Comparison of ENCODE assay signal across 9 cellular contexts in the genomic region with DNA sequence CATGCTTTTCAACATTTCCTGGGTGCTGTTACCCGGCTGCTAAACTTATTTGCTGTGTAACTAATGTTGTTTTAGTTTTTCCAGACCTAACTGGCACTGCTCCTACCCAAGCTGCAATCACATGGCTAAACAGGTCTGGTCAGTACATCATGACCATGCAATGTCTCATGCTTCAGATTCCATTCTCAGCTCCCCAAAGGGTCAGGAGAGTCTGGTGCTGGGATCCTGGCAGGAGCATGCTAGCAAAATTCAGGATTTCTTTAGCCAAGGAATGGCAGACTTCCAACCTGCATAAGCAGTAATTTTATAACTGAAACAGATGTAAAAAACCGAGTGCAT. TPM values are rescaled to one million over a fixed set of nuclear protein-coding genes. Genes with fewer than 3 reads are reported as not detected.
DNase-seq lines count a peak whose midpoint lies in the region; TF ChIP-seq lines count a peak whose summit lies in the region.
"Had no signal": no experiment of that assay in that cellular context is flagged by ENCODE, and none has a peak within 500 bp of the region (broad histone marks: within the 10 kb centered on the region; RNA-seq: fewer than 3 reads in every experiment).

No MANE protein-coding gene starts in this region.

- H4K8ac ChIP-seq in mesenchymal stem cell (ENCODE audit: low read length) = no peak overlapping the region

- H2BK5ac ChIP-seq in mesenchymal stem cell (ENCODE audit: low read depth, low read length, poor library complexity, severe bottlenecking) = no peak overlapping the region

- no peaks in the 10 kb centered on the region for H3K79me1 ChIP-seq in mesenchymal stem cell (replicated peaks; ENCODE audit: low read length, poor library complexity, severe bottlenecking)

- no peak overlapping the region for H3K18ac ChIP-seq in mesenchymal stem cell (ENCODE audit: low read depth in 1 of 2, low read length in 2 of 2)

- peaks cover 3% of the 10 kb centered on the region for H3K9me3 ChIP-seq in endodermal cell (ENCODE audit: control insufficient read depth, low read length)
- no peaks in the 10 kb centered on the region for H3K9me3 ChIP-seq in mesenchymal stem cell (ENCODE audit: control insufficient read depth, low read length)
- no peaks in the 10 kb centered on the region for H3K9me3 ChIP-seq in uterus

- intact Hi-C loops in uterus (cut with DNase I; ENCODE audit: low total_unique reads) = no loop called here

- no peak overlapping the region for H3K4me2 ChIP-seq in mesenchymal stem cell (ENCODE audit: low read length, poor library complexity, severe bottlenecking)

- peak overlapping the region; percentile 79 for H3K27ac Mint-ChIP-seq in endodermal cell

- no peak overlapping the region for H3K23ac ChIP-seq in mesenchymal stem cell (ENCODE audit: low read length in 2 of 2)

- H3K27ac ChIP-seq in endodermal cell (ENCODE audit: low read depth, low read length) (no peak overlapping the region), mesenchymal stem cell (ENCODE audit: low read length, poor library complexity, severe bottlenecking) (peak overlapping the region; percentile 78), uterus (peak overlapping the region; percentile 83 to 85)
- H3K27ac ChIP-seq: 22Rv1 had no signal

- WGBS in endodermal cell (ENCODE audit: insufficient coverage in 1 of 2, insufficient read length in 1 of 2), 2 experiments = 84 to 85% methylated on average over 2 of the region's 2 CpGs
- 57% methylated on average over 2 of the region's 2 CpGs for WGBS in mesenchymal stem cell

- H3K27me3 ChIP-seq in endodermal cell (ENCODE audit: control insufficient read depth, insufficient read depth, low read length, poor library complexity, severe bottlenecking) (no peaks in the 10 kb centered on the region), mesenchymal stem cell (ENCODE audit: control insufficient read depth in 1 of 2, insufficient read depth in 1 of 2, low read length in 2 of 2) (no peaks in the 10 kb centered on the region), uterus (no peaks in the 10 kb centered on the region)

- no peaks in the 10 kb centered on the region for H3K36me3 Mint-ChIP-seq in endodermal cell (ENCODE audit: low read depth)

- H3K9ac ChIP-seq in endodermal cell (ENCODE audit: extremely low read depth, low read length, poor library complexity, severe bottlenecking) = no peak overlapping the region
- peak overlapping the region; percentile 83 for H3K9ac ChIP-seq in mesenchymal stem cell (ENCODE audit: low read length)

- H3K4me1 ChIP-seq in endodermal cell (ENCODE audit: control insufficient read depth, insufficient read depth, low read length) (peaks cover 17% of the 10 kb centered on the region), mesenchymal stem cell (ENCODE audit: control insufficient read depth, insufficient read depth, low read depth, low read length) (peaks cover 19% of the 10 kb centered on the region), uterus (no peaks in the 10 kb centered on the region)

- no peaks in the 10 kb centered on the region for H3K27me3 Mint-ChIP-seq in endodermal cell (ENCODE audit: insufficient read depth)

- H3K36me3 ChIP-seq in endodermal cell (ENCODE audit: control insufficient read depth, insufficient read depth, low read length) (no peaks in the 10 kb centered on the region), mesenchymal stem cell (ENCODE audit: control insufficient read depth in 1 of 2, insufficient read depth in 2 of 2, low read depth in 1 of 2, low read length in 2 of 2) (no peaks in the 10 kb centered on the region), uterus (no peaks in the 10 kb centered on the region)

- H2AFZ ChIP-seq in mesenchymal stem cell (ENCODE audit: low read depth, low read length) = no peak overlapping the region

- H3K4me3 ChIP-seq in endodermal cell (ENCODE audit: low read length) (no peak overlapping the region), mesenchymal stem cell (ENCODE audit: insufficient read depth in 1 of 2, low read depth in 1 of 2, low read length in 2 of 2) (peak overlapping the region in 1 of 2 experiments; percentile 34), uterus (no peak overlapping the region)

- TF ChIP-seq CTCF in endodermal cell (conservative IDR thresholded peaks at IDR 0.05) (no peak), uterus (IDR thresholded peaks at IDR 0.05) (no peak)

- no peak overlapping the region for H3K14ac ChIP-seq in mesenchymal stem cell (ENCODE audit: low read length in 2 of 2)

- no peak overlapping the region for H4K91ac ChIP-seq in mesenchymal stem cell (ENCODE audit: low read length)

- TF ChIP-seq POLR2A in uterus (IDR thresholded peaks at IDR 0.05) = no peak
- no peak for TF ChIP-seq POLR2A in erythroblast (IDR thresholded peaks at IDR 0.05; ENCODE audit: low read length)

- H2BK120ac ChIP-seq in mesenchymal stem cell (ENCODE audit: low read depth, low read length) = no peak overlapping the region

- no peak overlapping the region for H2AK5ac ChIP-seq in mesenchymal stem cell (ENCODE audit: low read length, severe bottlenecking)

- H2BK15ac ChIP-seq in mesenchymal stem cell (ENCODE audit: low read depth, poor library complexity, severe bottlenecking) = no peak overlapping the region

- H2BK12ac ChIP-seq in mesenchymal stem cell (ENCODE audit: low read length in 2 of 2) = no peak overlapping the region

- H3K4me1 Mint-ChIP-seq in endodermal cell = peaks cover 27% of the 10 kb centered on the region

- peaks cover 13% of the 10 kb centered on the region for H3K9me3 Mint-ChIP-seq in endodermal cell

- no peak overlapping the region for H3K4me3 Mint-ChIP-seq in endodermal cell

- DNase-seq in DMS 273 (lab: John Stamatoyannopoulos, UW; ENCODE audit: unreplicated experiment) (peak; percentile 25), DMS 273 treated with DMSO at 0.1 percent for 48 hours (lab: John Stamatoyannopoulos, UW) (no peak), endodermal cell (peak; percentile 56), mesenchymal stem cell (peak; percentile 37), uterus (peak; percentile 63 to 68), SIG-M5 (lab: John Stamatoyannopoulos, UW) (no peak), erythroblast (lab: John Stamatoyannopoulos, UW) (no peak), HuH-7.5 (ENCODE audit: low spot score) (no peak)

- H3K4ac ChIP-seq in mesenchymal stem cell (ENCODE audit: low read depth in 1 of 2, low read length in 2 of 2) = no peak overlapping the region

RNA-seq across cellular contexts. Expression of a gene that starts 12.6 kb away (rescaled TPM):
- total RNA-seq in endodermal cell = 10 to 100 TPM; 69.9 to 96.2 TPM
- 108 TPM for polyA plus RNA-seq in endodermal cell (2013, experiment 1 of 2)
- polyA plus RNA-seq in endodermal cell (2013, experiment 2 of 2) = 108 TPM
- polyA plus RNA-seq in mesenchymal stem cell (2013, experiment 1 of 2) = 6.4 TPM
- polyA plus RNA-seq in mesenchymal stem cell (2013, experiment 2 of 2) = 6.5 TPM
- 10 to 100 TPM in 1 of 4 donors, 1 to 10 TPM in 1, not detected in 2; 1.9 to 30.5 TPM for total RNA-seq in uterus

Comparison
In these comparisons a context has a peak if more than half of its experiments do, and no peak if none do; other contexts are left out.
1. DNase-seq: peak in DMS 273 (single experiment), endodermal cell (single experiment), mesenchymal stem cell (single experiment) and uterus (2 of 2); none in DMS 273 treated with DMSO at 0.1 percent for 48 hours (single experiment), SIG-M5 (single experiment), erythroblast (0 of 2) and HuH-7.5 (single experiment).